ENCODE assay signal across 29 cellular contexts in the genomic region with DNA sequence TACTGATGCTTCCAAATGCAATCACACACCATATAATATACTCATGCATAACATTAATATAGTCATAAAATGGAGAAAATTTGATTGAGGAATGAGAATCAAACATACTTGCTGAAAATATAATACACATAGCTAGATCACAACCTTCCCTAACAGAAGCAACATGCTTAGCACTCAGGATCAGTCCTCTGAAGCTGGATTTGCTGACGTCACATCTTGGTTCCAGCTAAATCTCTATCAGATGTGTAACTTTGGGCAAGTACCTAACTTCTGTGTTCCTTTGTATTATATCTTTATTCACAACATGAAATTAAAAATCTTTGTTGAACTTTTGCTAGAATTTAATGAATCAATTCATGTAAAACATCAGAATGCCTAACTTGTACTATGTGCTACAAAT.
"Had no signal": no experiment of that assay in that cellular context is flagged by ENCODE, and none has a peak within 500 bp of the region (broad histone marks: within the 10 kb centered on the region; RNA-seq: fewer than 3 reads in every experiment).

No MANE protein-coding gene starts in this region.

- H3K79me2 ChIP-seq: hepatocyte had no signal

- H3K36me3 ChIP-seq: colonic mucosa, esophagus muscularis mucosa, esophagus squamous epithelium, gastrocnemius medialis, gastroesophageal sphincter, heart left ventricle, heart right ventricle had no signal

- H3K4me3 ChIP-seq: colonic mucosa, coronary artery, dorsolateral prefrontal cortex, esophagus muscularis mucosa, esophagus squamous epithelium, gastrocnemius medialis, gastroesophageal sphincter, heart left ventricle, heart right ventricle, hepatocyte had no signal

- DNase-seq: colonic mucosa; cortex of kidney; dermis blood vessel endothelial cell; dorsolateral prefrontal cortex; effector CD4-positive, alpha-beta T cell; effector CD8-positive, alpha-beta T cell; effector memory CD4-positive, alpha-beta T cell; effector memory CD8-positive, alpha-beta T cell; endodermal cell; erythroblast; esophagus squamous epithelium; foreskin keratinocyte; foreskin melanocyte; gastrocnemius medialis; glutamatergic neuron; head of caudate nucleus; heart left ventricle; heart right ventricle had no signal

- ATAC-seq: effector memory CD8-positive, alpha-beta T cell; esophagus mucosa; foreskin keratinocyte; gastrocnemius medialis; gastroesophageal sphincter; heart left ventricle; heart right ventricle had no signal

- H3K9me3 ChIP-seq: colonic mucosa, esophagus muscularis mucosa, esophagus squamous epithelium, gastrocnemius medialis, gastroesophageal sphincter, heart left ventricle, heart right ventricle had no signal

- H3K27ac Mint-ChIP-seq: dendritic cell treated with granulocyte-macrophage colony-stimulating factor and Interleukin-4, amounts not matched to agents 40 ng/mL and 50 ng/mL, for 4 days; effector memory CD8-positive, alpha-beta T cell; endodermal cell had no signal

- H3K9me3 Mint-ChIP-seq: dendritic cell treated with granulocyte-macrophage colony-stimulating factor and Interleukin-4, amounts not matched to agents 40 ng/mL and 50 ng/mL, for 4 days; endodermal cell had no signal

- H2AFZ ChIP-seq: hepatocyte had no signal

- H3K4me1 ChIP-seq: colonic mucosa, esophagus muscularis mucosa, esophagus squamous epithelium, foreskin keratinocyte, gastrocnemius medialis, gastroesophageal sphincter, heart left ventricle had no signal

- H3K4me3 Mint-ChIP-seq: dendritic cell treated with granulocyte-macrophage colony-stimulating factor and Interleukin-4, amounts not matched to agents 40 ng/mL and 50 ng/mL, for 4 days; effector memory CD8-positive, alpha-beta T cell; endodermal cell had no signal

- H3K27me3 Mint-ChIP-seq: dendritic cell treated with granulocyte-macrophage colony-stimulating factor and Interleukin-4, amounts not matched to agents 40 ng/mL and 50 ng/mL, for 4 days; effector memory CD8-positive, alpha-beta T cell had no signal

- H3K27ac ChIP-seq: colonic mucosa, coronary artery, dorsolateral prefrontal cortex, epithelial cell of prostate, esophagus muscularis mucosa, esophagus squamous epithelium, foreskin keratinocyte, gastrocnemius medialis, gastroesophageal sphincter, heart left ventricle, heart right ventricle, hepatocyte had no signal

- H3K27me3 ChIP-seq: colonic mucosa, dorsolateral prefrontal cortex, esophagus muscularis mucosa, esophagus squamous epithelium, foreskin keratinocyte, gastrocnemius medialis, gastroesophageal sphincter, heart left ventricle, heart right ventricle, hepatocyte had no signal

- H3K4me2 ChIP-seq: hepatocyte had no signal

- FAIRE-seq: colon, endometrium, endothelial cell of umbilical vein, frontal cortex had no signal
